ENCODE assay signal across 13 cellular contexts in genomic region chr11:124195419-124195734, GRCh38. TPM values are rescaled to one million over a fixed set of nuclear protein-coding genes. Genes with fewer than 3 reads are reported as not detected.
A peak's percentile ranks its signal among the peaks of the same experiment; 100 is the strongest.
DNase-seq lines count a peak whose midpoint lies in the region; ATAC-seq, FAIRE-seq and TF ChIP-seq lines count a peak whose summit lies in the region.
"Had no signal": no experiment of that assay in that cellular context is flagged by ENCODE, and none has a peak within 500 bp of the region (broad histone marks: within the 10 kb centered on the region; RNA-seq: fewer than 3 reads in every experiment).

No MANE protein-coding gene starts in this region.

- POLR2A ChIA-PET in A673 (lab: Charles Lee; ENCODE audit: low non-redundant PET) = no interaction called here
- POLR2A ChIA-PET in OCI-LY7 (lab: Charles Lee) = no interaction called here
- POLR2A ChIA-PET in K562 (lab: Yijun Ruan, JAX) = interaction anchor here (1.0 kb wide), 1 partner anchor 24 kb away, joined by 3 read pairs; no protein-coding TSS in a partner anchor

- no TSS peak for BruUV-seq in A673 (replicated peaks; lab: Mats Ljungman, UMichigan)
- no TSS peak for BruUV-seq in OCI-LY7 (replicated peaks; lab: Mats Ljungman, UMichigan)
- no TSS peak for BruUV-seq in K562 (replicated peaks; lab: Mats Ljungman, UMichigan)

- H3K4me3 ChIP-seq in A673 (ENCODE audit: low read depth, low read length, poor library complexity, severe bottlenecking) (no peak overlapping the region), OCI-LY7 (ENCODE audit: low read depth, low read length, poor library complexity, severe bottlenecking) (no peak overlapping the region), K562 (no peak overlapping the region)
- H3K4me3 ChIP-seq: A549, BLaER1 had no signal

- FAIRE-seq in K562 (lab: Jason Lieb, UNC) = no peak
- FAIRE-seq: A549 had no signal

- H3K4me2 ChIP-seq in OCI-LY7 (ENCODE audit: low read length) = no peak overlapping the region
- no peak overlapping the region for H3K4me2 ChIP-seq in K562 (ENCODE audit: insufficient read depth, low read length)
- H3K4me2 ChIP-seq: A549, BLaER1 had no signal

- in situ Hi-C loops in K562 (cut with MboI) = no loop called here

- H3K36me3 ChIP-seq in A673 (ENCODE audit: insufficient read depth, low read length, poor library complexity, severe bottlenecking) (no peaks in the 10 kb centered on the region), OCI-LY7 (ENCODE audit: insufficient read depth, low read length) (no peaks in the 10 kb centered on the region), K562 (ENCODE audit: control insufficient read depth, insufficient read depth, low read length) (peaks cover 9% of the 10 kb centered on the region; the same call in 2 of the 3 replicates)
- H3K36me3 ChIP-seq: BLaER1 had no signal

- H4K20me1 ChIP-seq in OCI-LY7 (ENCODE audit: insufficient read depth, low read length) (no peaks in the 10 kb centered on the region), K562 (replicated peaks; ENCODE audit: control insufficient read depth, insufficient read depth, low read length) (no peaks in the 10 kb centered on the region)
- H4K20me1 ChIP-seq: BLaER1 had no signal

- ATAC-seq in K562 (no peak), HG03469 (IDR thresholded peaks at IDR 0.05; ENCODE audit: unreplicated experiment) (no peak)

- no peak overlapping the region for H3K27ac ChIP-seq in A673 (ENCODE audit: low read depth, low read length, poor library complexity, severe bottlenecking)
- H3K27ac ChIP-seq in OCI-LY7 (ENCODE audit: low read depth, low read length, poor library complexity, severe bottlenecking) = no peak overlapping the region
- H3K27ac ChIP-seq in K562 (ENCODE audit: extremely low read depth, low read depth, low read length) = no peak overlapping the region
- H3K27ac ChIP-seq: A549, BLaER1 had no signal

- TF ChIP-seq CTCF in A673 (conservative IDR thresholded peaks at IDR 0.05; ENCODE audit: low read depth, low read length) (0 out of 2 replicates have a peak, but pooled peaks have one; percentile 9), CD14-positive monocyte (IDR thresholded peaks at IDR 0.05) (peak; percentile 61), OCI-LY7 (conservative IDR thresholded peaks at IDR 0.05; ENCODE audit: low read length) (peak; percentile 49; the same call in 1 of the 2 replicates), K562 (IDR thresholded peaks at IDR 0.05 in 2 of 3, conservative IDR thresholded peaks at IDR 0.05 in 1 of 3; ENCODE audit: insufficient read depth in 2 of 3, low read depth in 1 of 3, low read length in 3 of 3) (no peak), nephron progenitor cell (IDR thresholded peaks at IDR 0.05) (no peak)

- H3K27me3 Mint-ChIP-seq in CD14-positive monocyte (ENCODE audit: low read depth in 3 of 3) (peaks cover 0 to 3% (median 2%) of the 10 kb centered on the region in 3 donors), nephron progenitor cell (ENCODE audit: low read depth, poor library complexity) (peaks cover 6% of the 10 kb centered on the region)

- H3K4me1 Mint-ChIP-seq in CD14-positive monocyte = peaks cover 18% of the 10 kb centered on the region
- H3K4me1 Mint-ChIP-seq in nephron progenitor cell = peaks cover 13% of the 10 kb centered on the region

- no peak overlapping the region for H2AFZ ChIP-seq in OCI-LY7 (ENCODE audit: low read length)
- H2AFZ ChIP-seq in K562 (ENCODE audit: low read depth, low read length) = no peak overlapping the region

- 16% methylated on average over 1 of the region's 1 CpG for WGBS in K562 (ENCODE audit: insufficient coverage, low coverage, missing lambda C conversion rate)

- no peaks in the 10 kb centered on the region for H3K27me3 ChIP-seq in A673 (replicated peaks; ENCODE audit: insufficient read depth, low read depth, low read length, poor library complexity)
- no peaks in the 10 kb centered on the region for H3K27me3 ChIP-seq in K562 (ENCODE audit: control insufficient read depth in 2 of 2, insufficient read depth in 2 of 2, low read length in 2 of 2)
- H3K27me3 ChIP-seq: BLaER1 had no signal

- H3K9me2 ChIP-seq in OCI-LY7 (ENCODE audit: insufficient read depth, low read length) = no peaks in the 10 kb centered on the region

- no peak for TF ChIP-seq EP300 in K562 (IDR thresholded peaks at IDR 0.05; ENCODE audit: low read length)

- H3K4me1 ChIP-seq in A673 (ENCODE audit: insufficient read depth, low read length, poor library complexity, severe bottlenecking) (peaks cover 15% of the 10 kb centered on the region), OCI-LY7 (ENCODE audit: insufficient read depth, low read length, poor library complexity, severe bottlenecking) (no peaks in the 10 kb centered on the region), K562 (replicated peaks in 1 of 2; ENCODE audit: control insufficient read depth in 2 of 2, insufficient read depth in 2 of 2, low read length in 2 of 2) (peaks cover 0 to 14% of the 10 kb centered on the region in 2 experiments; a peak in 3 of 5 replicates)
- H3K4me1 ChIP-seq: A549, BLaER1 had no signal

- no peak overlapping the region for H3K27ac Mint-ChIP-seq in CD14-positive monocyte
- no peak overlapping the region for H3K27ac Mint-ChIP-seq in nephron progenitor cell
- H3K27ac Mint-ChIP-seq: CD4-positive, alpha-beta memory T cell; IgD-negative memory B cell had no signal

- H3K79me2 ChIP-seq in OCI-LY7 (ENCODE audit: insufficient read depth, low read depth, low read length) (no peaks in the 10 kb centered on the region), K562 (ENCODE audit: control insufficient read depth, insufficient read depth, low read length) (peaks cover 4% of the 10 kb centered on the region; the same call in 2 of the 3 replicates)

- no peak overlapping the region for H3K4me3 Mint-ChIP-seq in CD14-positive monocyte
- no peak overlapping the region for H3K4me3 Mint-ChIP-seq in nephron progenitor cell
- H3K4me3 Mint-ChIP-seq: CD4-positive, alpha-beta memory T cell; IgD-negative memory B cell had no signal

- H3K9me1 ChIP-seq in K562 (ENCODE audit: control insufficient read depth, insufficient read depth, low read length) = no peaks in the 10 kb centered on the region

- intact Hi-C loops in A673 (cut with micrococcal nuclease; ENCODE audit: unreplicated experiment) (loop anchor here (1.0 kb wide), 1 partner anchor 124 kb away; no protein-coding TSS in a partner anchor), CD14-positive monocyte (cut with micrococcal nuclease) (loop anchor here in 1 of 2 donors (5.0 kb wide), 1 partner anchor 123 kb away; no protein-coding TSS in a partner anchor), OCI-LY7 (cut with micrococcal nuclease; ENCODE audit: unreplicated experiment) (loop anchor here (1.0 to 5.0 kb wide), 2 partner anchors 124 to 132 kb away; no protein-coding TSS in a partner anchor), K562 (cut with micrococcal nuclease) (loop anchor here (1.0 to 10.0 kb wide), 4 partner anchors 87 to 451 kb away; partner anchors contain the start of gene ZNF202)

- DNase-seq in A673 (ENCODE audit: low spot score) = no peak
- DNase-seq in CD14-positive monocyte (ENCODE audit: low spot score) = no peak
- no peak for DNase-seq in OCI-LY7 (ENCODE audit: low spot score)
- no peak for DNase-seq in K562 (ENCODE audit: extremely low read depth in 1 of 4, low spot score in 3 of 4)
- DNase-seq in nephron progenitor cell = no peak
- DNase-seq in stimulated activated naive CD4-positive, alpha-beta T cell treated with Interleukin-2 at 50 U/mL for 16 hours (lab: John Stamatoyannopoulos, UW) = no peak

- H3K9ac ChIP-seq in K562 (ENCODE audit: insufficient read depth in 1 of 2, low read depth in 2 of 2, low read length in 2 of 2) = no peak overlapping the region
- H3K9ac ChIP-seq: BLaER1 had no signal

- no peak for TF ChIP-seq RAD21 in K562 (CRISPR knock-in tag; conservative IDR thresholded peaks at IDR 0.05 in 1 of 2, IDR thresholded peaks at IDR 0.05 in 1 of 2)

- H3K9me3 ChIP-seq in A673 (ENCODE audit: low read depth, low read length, poor library complexity, severe bottlenecking) = no peaks in the 10 kb centered on the region
- no peaks in the 10 kb centered on the region for H3K9me3 ChIP-seq in OCI-LY7 (ENCODE audit: low read length)
- H3K9me3 ChIP-seq in K562 (replicated peaks; ENCODE audit: control insufficient read depth, insufficient read depth, low read depth, low read length) = no peaks in the 10 kb centered on the region
- H3K9me3 ChIP-seq: A549, BLaER1 had no signal

- H3K36me3 Mint-ChIP-seq in CD14-positive monocyte (no peaks in the 10 kb centered on the region), nephron progenitor cell (ENCODE audit: low read depth) (no peaks in the 10 kb centered on the region)
- H3K36me3 Mint-ChIP-seq: CD4-positive, alpha-beta memory T cell; IgD-negative memory B cell had no signal

- no peaks in the 10 kb centered on the region for H3K9me3 Mint-ChIP-seq in CD14-positive monocyte
- H3K9me3 Mint-ChIP-seq in nephron progenitor cell = peaks cover 4% of the 10 kb centered on the region
- H3K9me3 Mint-ChIP-seq: CD4-positive, alpha-beta memory T cell had no signal

- no peak for TF ChIP-seq POLR2A in K562 (conservative IDR thresholded peaks at IDR 0.05)

- CTCF ChIA-PET in A673 (lab: Charles Lee) (interaction anchor here (0.6 to 2.1 kb wide), 3 partner anchors 124 to 1675 kb away, joined by 6 to 38 read pairs (median 14); no protein-coding TSS in a partner anchor), OCI-LY7 (lab: Charles Lee; ENCODE audit: unreplicated experiment) (no interaction called here), K562 (lab: Yijun Ruan, JAX; ENCODE audit: low intra/inter-chr PET ratio) (interaction anchor here (1.2 to 1.3 kb wide), 2 partner anchors 88 to 124 kb away, joined by 4 to 6 read pairs; no protein-coding TSS in a partner anchor)

RNA-seq across cellular contexts. Expression of gene OR10D3, which starts 12.2 kb away (rescaled TPM):
- not detected in 2 replicates for total RNA-seq in A673 (2021)
- not detected for polyA plus RNA-seq in CD14-positive monocyte
- total RNA-seq in OCI-LY7 (2014; rRNA removed; shearing (Covaris generic)) = not detected in 2 replicates
- not detected in 2 replicates for total RNA-seq in OCI-LY7 (2022)
- total RNA-seq in K562 (2011; cell fraction: chromatin; rRNA removed; ENCODE audit: low replicate concordance) = 16.6 and 50.2 TPM in 2 replicates
- 9.3 and 17.4 TPM in 2 replicates for total RNA-seq in K562 (2011; cell fraction: nucleolus; rRNA removed)
- total RNA-seq in K562 (2011; cell fraction: nucleoplasm; rRNA removed) = 41.2 and 79.5 TPM in 2 replicates
- total RNA-seq in K562 (2014; rRNA removed) = 0.73 and 1.7 TPM in 2 replicates
- 2.6 and 2.9 TPM in 2 replicates for total RNA-seq in K562 (2014; rRNA removed; fragmentation: Illumina TruSeq; extraction: Trizol)
- total RNA-seq in K562 (2015; rRNA removed; fragmentation: Illumina TruSeq; extraction: Trizol) = 2.6 and 2.7 TPM in 2 replicates
- 1.7 and 2.8 TPM in 2 replicates for total RNA-seq in K562 (2021)
- 0.86 and 1.1 TPM in 2 replicates for polyA plus RNA-seq in K562 (2011; rRNA removed)
- 0.16 and 0.18 TPM in 2 replicates for polyA plus RNA-seq in K562 (2011; cell fraction: cytosol; rRNA removed)
- 13.4 and 17.5 TPM in 2 replicates for polyA plus RNA-seq in K562 (2011; cell fraction: nucleus; rRNA removed)
- 0.14 and 0.62 TPM in 2 replicates for polyA plus RNA-seq in K562 (2012)
- 0.18 and 0.27 TPM in 2 replicates for polyA plus RNA-seq in K562 (2014; fragmentation: Illumina TruSeq; extraction: Trizol)
- under 1 TPM in 1 of 2 experiments, not detected in 1; 0.07 TPM for polyA plus RNA-seq in K562 (2014; fragmentation: Nextera tagmentation; extraction: Ambion mirVana)
- 0.27 and 0.38 TPM in 2 replicates for polyA plus RNA-seq in K562 (2014; rRNA removed)
- 45.9 and 55.9 TPM in 2 replicates for polyA minus RNA-seq in K562 (2011; rRNA and poly(A)+ RNA removed)
- 1.4 TPM in 1 of 2 replicates, not detected in the other for polyA minus RNA-seq in K562 (2011; cell fraction: cytosol; rRNA and poly(A)+ RNA removed)
- 53.4 and 57.5 TPM in 2 replicates for polyA minus RNA-seq in K562 (2011; cell fraction: nucleus; rRNA and poly(A)+ RNA removed)
- total RNA-seq: CD4-positive, alpha-beta memory T cell; H4; HT1080 had no signal
- polyA plus RNA-seq: A549; CD4-positive, alpha-beta memory T cell; IgD-negative memory B cell had no signal

RNA-seq across cellular contexts. Expression of gene OR8G1, which starts 45.5 kb away (rescaled TPM):
- total RNA-seq in A673 (2021) (not detected in 2 replicates), OCI-LY7 (2022) (not detected in 2 replicates), K562 (2014; rRNA removed) (0.57 and 0.59 TPM in 2 replicates), K562 (2014; rRNA removed; fragmentation: Illumina TruSeq; extraction: Trizol) (1.4 and 1.7 TPM in 2 replicates), K562 (2015; rRNA removed; fragmentation: Illumina TruSeq; extraction: Trizol) (0.91 and 1.7 TPM in 2 replicates), K562 (2021) (0.44 and 0.54 TPM in 2 replicates)
- polyA plus RNA-seq in CD14-positive monocyte (not detected), K562 (2011; rRNA removed) (0.57 and 0.83 TPM in 2 replicates), K562 (2014; fragmentation: Illumina TruSeq; extraction: Trizol) (0.10 and 0.25 TPM in 2 replicates), K562 (2014; fragmentation: Nextera tagmentation; extraction: Ambion mirVana) (under 1 TPM in 1 of 2 experiments, not detected in 1; 0.03 TPM), K562 (2014; rRNA removed) (0.12 and 0.16 TPM in 2 replicates)
- not detected in 2 replicates for total RNA-seq in OCI-LY7 (2014; rRNA removed; shearing (Covaris generic))
- 10.0 and 24.8 TPM in 2 replicates for total RNA-seq in K562 (2011; cell fraction: chromatin; rRNA removed; ENCODE audit: low replicate concordance)
- 2.3 and 6.2 TPM in 2 replicates for total RNA-seq in K562 (2011; cell fraction: nucleolus; rRNA removed)
- 26.1 and 54.7 TPM in 2 replicates for total RNA-seq in K562 (2011; cell fraction: nucleoplasm; rRNA removed)
- polyA plus RNA-seq in K562 (2011; cell fraction: cytosol; rRNA removed) = 0.15 and 0.19 TPM in 2 replicates
- polyA plus RNA-seq in K562 (2011; cell fraction: nucleus; rRNA removed) = 3.8 and 4.1 TPM in 2 replicates
- 0.18 and 0.32 TPM in 2 replicates for polyA plus RNA-seq in K562 (2012)
- polyA minus RNA-seq in K562 (2011; rRNA and poly(A)+ RNA removed) = 13.4 and 16.2 TPM in 2 replicates
- polyA minus RNA-seq in K562 (2011; cell fraction: cytosol; rRNA and poly(A)+ RNA removed) = not detected in 2 replicates
- 18.0 and 19.9 TPM in 2 replicates for polyA minus RNA-seq in K562 (2011; cell fraction: nucleus; rRNA and poly(A)+ RNA removed)
- total RNA-seq: CD4-positive, alpha-beta memory T cell; H4; HT1080 had no signal
- polyA plus RNA-seq: A549; CD4-positive, alpha-beta memory T cell; IgD-negative memory B cell had no signal

Comparison
In these comparisons a context has a peak if more than half of its experiments do, and no peak if none do; other contexts are left out.
1. CTCF ChIP-seq: peak in A673 (single experiment), CD14-positive monocyte (single experiment) and OCI-LY7 (single experiment); none in K562 (0 of 3) and nephron progenitor cell (single experiment).